ENCODE assay signal across 8 cellular contexts in genomic region chr1:156813298-156813697, GRCh38. TPM values are rescaled to one million over a fixed set of nuclear protein-coding genes. Genes with fewer than 3 reads are reported as not detected.
DNase-seq lines count a peak whose midpoint lies in the region; ATAC-seq, FAIRE-seq and TF ChIP-seq lines count a peak whose summit lies in the region.

No MANE protein-coding gene starts in this region.

- H3K9ac ChIP-seq in HUES48 (ENCODE audit: low read depth, low read length) = peak overlapping the region; percentile 54

- no peaks in the 10 kb centered on the region for H3K36me3 ChIP-seq in HUES48 (ENCODE audit: control insufficient read depth, insufficient read depth, low read length)

- H3K4me1 Mint-ChIP-seq in activated T-cell treated with anti-CD3 and anti-CD28 coated beads, Interleukin-2, amount 50 U/mL, for 4 hours (ENCODE audit: low read depth) = peaks cover 63% of the 10 kb centered on the region

- no peaks in the 10 kb centered on the region for H3K9me3 ChIP-seq in HUES48 (ENCODE audit: control insufficient read depth, insufficient read depth, low read length)

- ATAC-seq in activated T-cell treated with anti-CD3 and anti-CD28 coated beads, Interleukin-2, amount 50 U/mL, for 4 hours = no peak

- no peak for FAIRE-seq in GM12892 (lab: Jason Lieb, UNC)

- H3K36me3 Mint-ChIP-seq in activated T-cell treated with anti-CD3 and anti-CD28 coated beads, Interleukin-2, amount 50 U/mL, for 4 hours (ENCODE audit: insufficient read depth) = peaks cover 48% of the 10 kb centered on the region

- H3K27ac ChIP-seq in HUES48 (ENCODE audit: low read depth, low read length) (no peak overlapping the region), skin epidermis (peak overlapping the region in 13 of 21 experiments; percentile 15 to 95 (median 65))

- no peak for TF ChIP-seq POLR2A in GM12892 (IDR thresholded peaks at IDR 0.05; ENCODE audit: low read depth, low read length)

- H3K4me1 ChIP-seq in HUES48 (ENCODE audit: control insufficient read depth, insufficient read depth, low read length) = peaks cover 8% of the 10 kb centered on the region; the same call in 1 of the 2 replicates

- H3K4me3 ChIP-seq in HUES48 (ENCODE audit: low read depth, low read length) (peak overlapping the region; percentile 61), iPS-11a (ENCODE audit: low read depth, low read length) (peak overlapping the region; percentile 21), skin epidermis (peak overlapping the region; percentile 28 to 40 (median 34))

- H3K27me3 Mint-ChIP-seq in activated T-cell treated with anti-CD3 and anti-CD28 coated beads, Interleukin-2, amount 50 U/mL, for 4 hours (ENCODE audit: low read depth) = no peaks in the 10 kb centered on the region

- no peak for DNase-seq in activated T-cell treated with anti-CD3 and anti-CD28 coated beads, Interleukin-2, amount 50 U/mL, for 4 hours
- DNase-seq in GM12892 (ENCODE audit: insufficient read length) (no peak), COR-L47 (lab: John Stamatoyannopoulos, UW) (no peak), NCI-H2029 treated with DMSO at 0.1 percent for 48 hours (lab: John Stamatoyannopoulos, UW) (no peak)
- no peak for DNase-seq in activated effector memory CD4-positive, alpha-beta T cell treated with anti-CD3 and anti-CD28 coated beads, Interleukin-2, amount 50 U/mL, for 16 hours

- peak overlapping the region; percentile 81 for H3K4me3 Mint-ChIP-seq in activated T-cell treated with anti-CD3 and anti-CD28 coated beads, Interleukin-2, amount 50 U/mL, for 4 hours

- no peaks in the 10 kb centered on the region for H3K9me3 Mint-ChIP-seq in activated T-cell treated with anti-CD3 and anti-CD28 coated beads, Interleukin-2, amount 50 U/mL, for 4 hours

- peaks cover 45% of the 10 kb centered on the region for H3K27me3 ChIP-seq in HUES48 (ENCODE audit: control insufficient read depth, insufficient read depth, low read length)

RNA-seq across cellular contexts. Expression of gene SH2D2A, which starts 3.4 kb away (rescaled TPM):
- 100 to 1,000 TPM; 200 to 245 (median 214) TPM for total RNA-seq in activated T-cell treated with anti-CD3 and anti-CD28 coated beads, Interleukin-2, amount 50 U/mL, for 4 hours
- 3.8 TPM for polyA plus RNA-seq in GM12892 (2012; ENCODE audit: missing spikeins)

RNA-seq across cellular contexts. Expression of gene INSRR, which starts 45.6 kb away (rescaled TPM):
- under 1 TPM in 1 of 3 donors, not detected in 2; 0.11 TPM for total RNA-seq in activated T-cell treated with anti-CD3 and anti-CD28 coated beads, Interleukin-2, amount 50 U/mL, for 4 hours
- polyA plus RNA-seq in GM12892 (2012; ENCODE audit: missing spikeins) = not detected

RNA-seq across cellular contexts. Expression of gene PRCC, which starts 46.0 kb away (rescaled TPM):
- total RNA-seq in activated T-cell treated with anti-CD3 and anti-CD28 coated beads, Interleukin-2, amount 50 U/mL, for 4 hours = 100 to 1,000 TPM; 108 to 111 (median 111) TPM
- 65.4 TPM for polyA plus RNA-seq in GM12892 (2012; ENCODE audit: missing spikeins)

RNA-seq across cellular contexts. Expression of gene NTRK1, which starts 47.4 kb away (rescaled TPM):
- 1 to 10 TPM in 2 of 3 donors, under 1 TPM in 1; 0.55 to 2.4 (median 1.8) TPM for total RNA-seq in activated T-cell treated with anti-CD3 and anti-CD28 coated beads, Interleukin-2, amount 50 U/mL, for 4 hours
- polyA plus RNA-seq in GM12892 (2012; ENCODE audit: missing spikeins) = not detected
